8 cellular contexts compared by ENCODE assay signal in the genomic region with DNA sequence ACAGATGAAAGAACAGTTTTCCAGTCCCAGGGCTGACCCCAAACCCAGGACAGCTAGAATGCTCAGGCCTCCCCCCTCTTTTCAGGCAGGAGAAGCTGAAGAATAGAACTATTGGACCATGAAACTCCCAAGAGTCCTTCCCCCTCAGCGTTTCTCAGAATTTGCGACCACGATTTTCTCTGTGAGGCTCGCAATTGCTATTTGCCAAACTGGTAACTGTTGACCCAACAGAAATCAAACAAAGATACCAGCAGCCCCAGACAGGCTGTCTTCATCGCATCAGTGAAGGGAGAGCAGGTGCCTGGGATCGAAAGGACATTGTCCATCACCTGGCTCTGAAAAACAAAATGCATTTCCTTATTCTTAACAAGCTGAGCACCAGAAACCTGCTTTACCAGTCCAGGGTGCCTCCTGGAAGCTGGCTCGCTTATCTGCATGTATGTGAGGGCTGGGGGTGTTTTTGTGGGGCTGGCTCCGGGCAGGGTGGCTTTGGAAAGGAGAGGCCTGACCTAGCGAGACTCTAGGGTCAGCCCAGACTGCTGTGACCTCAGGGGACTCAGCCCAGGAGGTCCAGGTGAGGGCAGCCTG. TPM values are rescaled to one million over a fixed set of nuclear protein-coding genes. Genes with fewer than 3 reads are reported as not detected.
DNase-seq lines count a peak whose midpoint lies in the region; ATAC-seq and TF ChIP-seq lines count a peak whose summit lies in the region.
"Had no signal": no experiment of that assay in that cellular context is flagged by ENCODE, and none has a peak within 500 bp of the region (broad histone marks: within the 10 kb centered on the region; RNA-seq: fewer than 3 reads in every experiment).

No MANE protein-coding gene starts in this region.

- no peaks in the 10 kb centered on the region for H3K9me3 ChIP-seq in liver (ENCODE audit: control insufficient read depth in 4 of 4, low read length in 3 of 4)
- no peaks in the 10 kb centered on the region for H3K9me3 ChIP-seq in transverse colon

- TF ChIP-seq POLR2A in transverse colon (IDR thresholded peaks at IDR 0.05), result no peak

- in situ Hi-C loops in transverse colon (cut with MboI; ENCODE audit: low pct_ligation_motif_present in 1 of 4, low pct_unique_long_range_greater_than_20kb in 1 of 4, low sequenced_read_pairs in 3 of 4), result no loop called here

- no peak for ATAC-seq in HG02798 (IDR thresholded peaks at IDR 0.05; ENCODE audit: poor library complexity, unreplicated experiment)

- H3K36me3 ChIP-seq in liver (ENCODE audit: control insufficient read depth in 4 of 4, insufficient read depth in 3 of 4, low read depth in 1 of 4, low read length in 3 of 4), result no peaks in the 10 kb centered on the region
- no peaks in the 10 kb centered on the region for H3K36me3 ChIP-seq in transverse colon

- H3K9ac ChIP-seq in liver (ENCODE audit: low read depth in 1 of 2, low read length in 2 of 2), result peak overlapping the region; percentile 17 to 43

- WGBS in liver, result 31% methylated on average over 9 of the region's 9 CpGs
- WGBS in transverse colon (ENCODE audit: low coverage in 1 of 2), 2 donors, result 48% methylated on average over 9 of the region's 9 CpGs; no CpG with 5 or more reads in 1 of the 2 donors

- TF ChIP-seq CTCF in VCaP (conservative IDR thresholded peaks at IDR 0.05) (no peak), liver (IDR thresholded peaks at IDR 0.05; ENCODE audit: low read depth, low read length, missing input control) (no peak), transverse colon (IDR thresholded peaks at IDR 0.05) (no peak)

- peak overlapping the region; percentile 96 for H3K27ac ChIP-seq in VCaP
- peak overlapping the region; percentile 91 to 95 for H3K27ac ChIP-seq in liver (ENCODE audit: low read depth in 1 of 2, low read length in 2 of 2)
- peak overlapping the region; percentile 68 to 76 (median 75) for H3K27ac ChIP-seq in transverse colon

- TF ChIP-seq RAD21 in liver (IDR thresholded peaks at IDR 0.05), result peak; percentile 24 to 50

- intact Hi-C loops in transverse colon (cut with DNase I; ENCODE audit: low total_unique reads), result no loop called here

- DNase-seq in MV-4-11 (lab: John Stamatoyannopoulos, UW), result peak; percentile 30
- peak; percentile 76 for DNase-seq in transverse colon
- no peak for DNase-seq in activated naive CD4-positive, alpha-beta T cell treated with Interleukin-2 at 50 U/mL for 16 hours
- no peak for DNase-seq in AG20443 (ENCODE audit: low spot score)

- H3K4me3 ChIP-seq in liver (ENCODE audit: low read depth in 1 of 3, low read length in 3 of 3) (peak overlapping the region in 1 of 3 donors; percentile 36), transverse colon (no peak overlapping the region)

- peaks cover 7 to 55% (median 38%) of the 10 kb centered on the region in 4 donors for H3K4me1 ChIP-seq in liver (ENCODE audit: control insufficient read depth in 4 of 4, insufficient read depth in 4 of 4, low read length in 3 of 4)
- H3K4me1 ChIP-seq in transverse colon, result peaks cover 5 to 35% (median 27%) of the 10 kb centered on the region in 4 donors

- no peaks in the 10 kb centered on the region for H3K27me3 ChIP-seq in liver (ENCODE audit: control insufficient read depth in 4 of 4, insufficient read depth in 4 of 4, low read length in 3 of 4)
- no peaks in the 10 kb centered on the region for H3K27me3 ChIP-seq in transverse colon

- TF ChIP-seq EP300 in transverse colon (IDR thresholded peaks at IDR 0.05; ENCODE audit: low read depth), result no peak

TF ChIP-seq in liver, 16 proteins besides CTCF, POLR2A, EP300 and RAD21:
- TF ChIP-seq FOXA1 (IDR thresholded peaks at IDR 0.05) (no peak), NR2F2 (IDR thresholded peaks at IDR 0.05) (no peak), JUND (IDR thresholded peaks at IDR 0.05) (peak in 1 of 2 donors; percentile 31), EGR1 (IDR thresholded peaks at IDR 0.05; ENCODE audit: low read depth in 2 of 2) (peak in 1 of 2 donors; percentile 33), REST (IDR thresholded peaks at IDR 0.05) (peak; percentile 69), HNF4G (IDR thresholded peaks at IDR 0.05) (no peak), SP1 (IDR thresholded peaks at IDR 0.05) (peak; percentile 76), HNF4A (conservative IDR thresholded peaks at IDR 0.05) (peak; percentile 68 to 70), GABPA (IDR thresholded peaks at IDR 0.05 in 1 of 2, conservative IDR thresholded peaks at IDR 0.05 in 1 of 2) (no peak), RXRA (IDR thresholded peaks at IDR 0.05) (peak; percentile 64 to 70), TAF1 (conservative IDR thresholded peaks at IDR 0.05) (no peak), MAX (IDR thresholded peaks at IDR 0.05) (peak; percentile 50), YY1 (IDR thresholded peaks at IDR 0.05) (peak; percentile 67), FOXA2 (IDR thresholded peaks at IDR 0.05) (no peak)
- TF ChIP-seq, protein P1, sequence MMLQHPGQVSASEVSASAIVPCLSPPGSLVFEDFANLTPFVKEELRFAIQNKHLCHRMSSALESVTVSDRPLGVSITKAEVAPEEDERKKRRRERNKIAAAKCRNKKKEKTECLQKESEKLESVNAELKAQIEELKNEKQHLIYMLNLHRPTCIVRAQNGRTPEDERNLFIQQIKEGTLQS (IDR thresholded peaks at IDR 0.05), result no peak
- TF ChIP-seq, protein P2, sequence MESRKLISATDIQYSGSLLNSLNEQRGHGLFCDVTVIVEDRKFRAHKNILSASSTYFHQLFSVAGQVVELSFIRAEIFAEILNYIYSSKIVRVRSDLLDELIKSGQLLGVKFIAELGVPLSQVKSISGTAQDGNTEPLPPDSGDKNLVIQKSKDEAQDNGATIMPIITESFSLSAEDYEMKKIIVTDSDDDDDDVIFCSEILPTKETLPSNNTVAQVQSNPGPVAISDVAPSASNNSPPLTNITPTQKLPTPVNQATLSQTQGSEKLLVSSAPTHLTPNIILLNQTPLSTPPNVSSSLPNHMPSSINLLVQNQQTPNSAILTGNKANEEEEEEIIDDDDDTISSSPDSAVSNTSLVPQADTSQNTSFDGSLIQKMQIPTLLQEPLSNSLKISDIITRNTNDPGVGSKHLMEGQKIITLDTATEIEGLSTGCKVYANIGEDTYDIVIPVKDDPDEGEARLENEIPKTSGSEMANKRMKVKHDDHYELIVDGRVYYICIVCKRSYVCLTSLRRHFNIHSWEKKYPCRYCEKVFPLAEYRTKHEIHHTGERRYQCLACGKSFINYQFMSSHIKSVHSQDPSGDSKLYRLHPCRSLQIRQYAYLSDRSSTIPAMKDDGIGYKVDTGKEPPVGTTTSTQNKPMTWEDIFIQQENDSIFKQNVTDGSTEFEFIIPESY (IDR thresholded peaks at IDR 0.05), result peak; percentile 22
TF ChIP-seq in liver: peak in this region for 9.

RNA-seq across cellular contexts. Expression of gene WWC1, which starts 24.6 kb away (rescaled TPM):
- 10 to 100 TPM in 1 of 2 donors, 1 to 10 TPM in 1; 5.9 to 25.1 TPM for total RNA-seq in liver
- 10 to 100 TPM in 1 of 2 donors, 1 to 10 TPM in 1; 6.2 to 23.3 TPM for polyA plus RNA-seq in liver
- total RNA-seq in transverse colon, result 10 to 100 TPM; 10.1 to 34.8 (median 16.8) TPM
- total RNA-seq: natural killer cell treated with Interleukin-12 subunit alpha and Interleukin-12 subunit beta and Interleukin-15 and Interleukin-18, amount 100 ng/mL, for 72 hours had no signal

Comparison
In these comparisons a context has a peak if more than half of its experiments do, and no peak if none do; other contexts are left out.
1. DNase-seq: peak in MV-4-11 (single experiment) and transverse colon (single experiment); none in activated naive CD4-positive, alpha-beta T cell treated with Interleukin-2 at 50 U/mL for 16 hours (single experiment) and AG20443 (single experiment).
2. Peak in every context shown above with its lines, with median percentiles within 50 percentile points of each other: H3K27ac ChIP-seq.